8 cellular contexts compared by ENCODE assay signal in the genomic region with DNA sequence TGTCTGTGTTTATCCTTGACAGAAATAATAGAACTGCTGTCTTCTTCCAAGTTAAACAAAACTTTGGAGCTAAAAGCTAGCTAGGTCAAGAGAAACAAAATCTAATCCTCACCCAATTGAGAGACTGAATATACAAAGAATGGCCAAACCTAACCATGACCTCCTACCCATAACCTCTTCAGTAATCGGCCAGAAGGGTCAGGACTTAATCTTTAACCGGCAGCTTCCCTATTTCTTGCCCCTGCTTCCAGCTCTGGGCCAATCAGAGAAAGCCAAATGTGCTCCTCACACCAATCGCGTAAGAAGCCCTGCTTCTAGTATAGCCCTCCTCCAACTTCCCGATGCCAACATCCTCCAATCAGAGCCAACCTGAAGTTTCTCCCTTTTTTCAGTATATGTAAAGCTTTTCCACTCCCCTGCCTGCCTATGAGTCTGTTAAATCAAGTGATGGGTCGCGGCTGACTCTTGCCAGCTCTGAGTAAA. TPM values are rescaled to one million over a fixed set of nuclear protein-coding genes. Genes with fewer than 3 reads are reported as not detected.
DNase-seq lines count a peak whose midpoint lies in the region; ATAC-seq and TF ChIP-seq lines count a peak whose summit lies in the region.

No MANE protein-coding gene starts in this region.

- ATAC-seq in HG03066 (IDR thresholded peaks at IDR 0.05; ENCODE audit: low read depth, unreplicated experiment) = peak; percentile 62

- H3K36me3 ChIP-seq in A673 (ENCODE audit: insufficient read depth, low read length, poor library complexity, severe bottlenecking) = no peaks in the 10 kb centered on the region

- peaks cover 26% of the 10 kb centered on the region for H3K4me1 ChIP-seq in A673 (ENCODE audit: insufficient read depth, low read length, poor library complexity, severe bottlenecking)

- TSS peak; percentile 47 for BruUV-seq in A673 (replicated peaks; lab: Mats Ljungman, UMichigan)

- H3K4me3 ChIP-seq in A673 (ENCODE audit: low read depth, low read length, poor library complexity, severe bottlenecking) = peak overlapping the region; percentile 94

- POLR2A ChIA-PET in A673 (lab: Charles Lee; ENCODE audit: low non-redundant PET) = no interaction called here

- H3K27ac ChIP-seq in A673 (ENCODE audit: low read depth, low read length, poor library complexity, severe bottlenecking) (peak overlapping the region; percentile 98), epithelial cell of prostate (peak overlapping the region; percentile 91)

- intact Hi-C loops in A673 (cut with micrococcal nuclease; ENCODE audit: unreplicated experiment) = no loop called here

- no peaks in the 10 kb centered on the region for H3K27me3 ChIP-seq in A673 (replicated peaks; ENCODE audit: insufficient read depth, low read depth, low read length, poor library complexity)

- DNase-seq in A673 (ENCODE audit: low spot score) (peak; percentile 96), NOMO-1 treated with dmso at 0.1 percent for 144 hours (lab: John Stamatoyannopoulos, UW; ENCODE audit: unreplicated experiment) (peak; percentile 95), activated T-cell treated with anti-CD3 and anti-CD28 coated beads for 24 hours (ENCODE audit: low read depth) (peak; percentile 63), epithelial cell of prostate (ENCODE audit: low read depth, low spot score) (peak; percentile 33), middle frontal gyrus (ENCODE audit: extremely low spot score, low spot score) (peak; percentile 53)
- DNase-seq in stimulated activated CD8-positive, alpha-beta memory T cell treated with anti-CD3 and anti-CD28 coated beads, Interleukin-2, amount 100 ng/mL, for 48 hours (ENCODE audit: low read depth in 2 of 2) = peak; percentile 28 to 54

- peak; percentile 64 for TF ChIP-seq POLR2A in GM18526 (IDR thresholded peaks at IDR 0.05; ENCODE audit: extremely low read depth, insufficient read length)

- no peaks in the 10 kb centered on the region for H3K9me3 ChIP-seq in A673 (ENCODE audit: low read depth, low read length, poor library complexity, severe bottlenecking)

- CTCF ChIA-PET in A673 (lab: Charles Lee) = no interaction called here

- no peak for TF ChIP-seq CTCF in A673 (conservative IDR thresholded peaks at IDR 0.05; ENCODE audit: low read depth, low read length)

RNA-seq across cellular contexts. Expression of a gene that starts 1.7 kb away (rescaled TPM):
- 193 and 229 TPM in 2 replicates for total RNA-seq in A673 (2021)

Comparison
In these comparisons a context has a peak if more than half of its experiments do, and no peak if none do; other contexts are left out.
1. Peak in every context shown above with its lines: DNase-seq, ATAC-seq, H3K4me3 ChIP-seq and H3K27ac ChIP-seq.
2. DNase-seq: peak in every context shown above with its lines; median percentile 96 in A673; 95 in NOMO-1 treated with dmso at 0.1 percent for 144 hours; 63 in activated T-cell treated with anti-CD3 and anti-CD28 coated beads for 24 hours; 53 in middle frontal gyrus; 41 in stimulated activated CD8-positive, alpha-beta memory T cell treated with anti-CD3 and anti-CD28 coated beads, Interleukin-2, amount 100 ng/mL, for 48 hours; 33 in epithelial cell of prostate.